ENCODE assay signal across 19 cellular contexts in genomic region chr13:102677122-102677521, GRCh38. TPM values are rescaled to one million over a fixed set of nuclear protein-coding genes. Genes with fewer than 3 reads are reported as not detected.
DNase-seq lines count a peak whose midpoint lies in the region; ATAC-seq and TF ChIP-seq lines count a peak whose summit lies in the region.
"Had no signal": no experiment of that assay in that cellular context is flagged by ENCODE, and none has a peak within 500 bp of the region (broad histone marks: within the 10 kb centered on the region; RNA-seq: fewer than 3 reads in every experiment).

No MANE protein-coding gene starts in this region.

- CTCF ChIA-PET in CD8-positive, alpha-beta memory T cell (lab: Charles Lee): no interaction called here
- CTCF ChIA-PET in WTC11 (lab: Charles Lee): no interaction called here

- peak overlapping the region in 6 of 8 donors; percentile 17 to 77 (median 38) for H3K27ac Mint-ChIP-seq in CD8-positive, alpha-beta memory T cell
- no peak overlapping the region for H3K27ac Mint-ChIP-seq in WTC11

- H3K27me3 Mint-ChIP-seq in CD8-positive, alpha-beta memory T cell: no peaks in the 10 kb centered on the region
- no peaks in the 10 kb centered on the region for H3K27me3 Mint-ChIP-seq in WTC11 (ENCODE audit: low read depth)
- H3K27me3 Mint-ChIP-seq: T-cell had no signal

- no peak overlapping the region for H3K4me3 Mint-ChIP-seq in CD8-positive, alpha-beta memory T cell
- no peak overlapping the region for H3K4me3 Mint-ChIP-seq in WTC11
- H3K4me3 Mint-ChIP-seq: T-cell had no signal

- ATAC-seq in WTC11: no peak
- ATAC-seq: GM12878, T-cell had no signal

- DNase-seq in DMS 273 (lab: John Stamatoyannopoulos, UW; ENCODE audit: unreplicated experiment) (peak; percentile 1), DMS 273 treated with DMSO at 0.1 percent for 48 hours (lab: John Stamatoyannopoulos, UW) (no peak), NCI-H187 treated with DMSO at 0.1 percent for 48 hours (lab: John Stamatoyannopoulos, UW) (peak; percentile 89), left kidney (ENCODE audit: low read depth, low spot score) (peak; percentile 84), nucleus accumbens (lab: John Stamatoyannopoulos, UW) (no peak), WTC11 (ENCODE audit: low spot score) (no peak), KBM-7 (no peak)
- no peak for DNase-seq in CD8-positive, alpha-beta memory T cell
- DNase-seq: DMS53, HCEC 1CT, IMR-90, NCI-H2029, T-cell had no signal

- H3K9me3 ChIP-seq in CD8-positive, alpha-beta memory T cell (ENCODE audit: low read length): no peaks in the 10 kb centered on the region

- H3K36me3 ChIP-seq in CD8-positive, alpha-beta memory T cell (ENCODE audit: insufficient read depth, low read length): peaks cover 15% of the 10 kb centered on the region

- in situ Hi-C loops in KBM-7 (cut with MboI; ENCODE audit: low pct_unique_long_range_greater_than_20kb, low sequenced_read_pairs): no loop called here

- no peaks in the 10 kb centered on the region for H3K9me3 Mint-ChIP-seq in CD8-positive, alpha-beta memory T cell
- H3K9me3 Mint-ChIP-seq in WTC11: no peaks in the 10 kb centered on the region
- H3K9me3 Mint-ChIP-seq: T-cell had no signal

- POLR2A ChIA-PET in CD8-positive, alpha-beta memory T cell (lab: Charles Lee): interaction anchor here (0.6 kb wide), 1 partner anchor 22 kb away, joined by 3 read pairs; no protein-coding TSS in a partner anchor
- POLR2A ChIA-PET in WTC11 (lab: Charles Lee): no interaction called here

- TF ChIP-seq CTCF in WTC11 (IDR thresholded peaks at IDR 0.05): no peak

- no peak overlapping the region for H3K4me3 ChIP-seq in CD8-positive, alpha-beta memory T cell (ENCODE audit: low read length)
- H3K4me3 ChIP-seq: GM12878, SK-N-MC had no signal

- peaks cover 6 to 15% (median 14%) of the 10 kb centered on the region in 3 donors for H3K4me1 Mint-ChIP-seq in CD8-positive, alpha-beta memory T cell
- no peaks in the 10 kb centered on the region for H3K4me1 Mint-ChIP-seq in WTC11

- H3K4me1 ChIP-seq in CD8-positive, alpha-beta memory T cell (ENCODE audit: insufficient read depth, low read length): no peaks in the 10 kb centered on the region

- peaks cover 3 to 66% (median 18%) of the 10 kb centered on the region in 3 donors for H3K36me3 Mint-ChIP-seq in CD8-positive, alpha-beta memory T cell
- H3K36me3 Mint-ChIP-seq in WTC11: peaks cover 50% of the 10 kb centered on the region

- no peaks in the 10 kb centered on the region for H3K27me3 ChIP-seq in CD8-positive, alpha-beta memory T cell (ENCODE audit: insufficient read depth, low read length, poor library complexity, severe bottlenecking)

- no peak overlapping the region for H3K27ac ChIP-seq in CD8-positive, alpha-beta memory T cell (ENCODE audit: low read depth, low read length)
- H3K27ac ChIP-seq: 22Rv1, SK-N-MC had no signal

TF ChIP-seq in WTC11, 78 proteins besides CTCF, POLR2A, EP300 and RAD21:
- TF ChIP-seq NR1H2 (CRISPR knock-in tag; IDR thresholded peaks at IDR 0.05): no peak
- no peak for TF ChIP-seq SMAD4 (CRISPR knock-in tag; IDR thresholded peaks at IDR 0.05)
- no peak for TF ChIP-seq MYBL2 (CRISPR knock-in tag; IDR thresholded peaks at IDR 0.05)
- no peak for TF ChIP-seq IRF1 (CRISPR knock-in tag; IDR thresholded peaks at IDR 0.05)
- no peak for TF ChIP-seq ZNF219 (CRISPR knock-in tag; IDR thresholded peaks at IDR 0.05; ENCODE audit: borderline replicate concordance)
- TF ChIP-seq SP1 (CRISPR knock-in tag; conservative IDR thresholded peaks at IDR 0.05): no peak
- no peak for TF ChIP-seq NR3C1 (CRISPR knock-in tag; conservative IDR thresholded peaks at IDR 0.05; ENCODE audit: low read depth)
- TF ChIP-seq, protein P1, sequence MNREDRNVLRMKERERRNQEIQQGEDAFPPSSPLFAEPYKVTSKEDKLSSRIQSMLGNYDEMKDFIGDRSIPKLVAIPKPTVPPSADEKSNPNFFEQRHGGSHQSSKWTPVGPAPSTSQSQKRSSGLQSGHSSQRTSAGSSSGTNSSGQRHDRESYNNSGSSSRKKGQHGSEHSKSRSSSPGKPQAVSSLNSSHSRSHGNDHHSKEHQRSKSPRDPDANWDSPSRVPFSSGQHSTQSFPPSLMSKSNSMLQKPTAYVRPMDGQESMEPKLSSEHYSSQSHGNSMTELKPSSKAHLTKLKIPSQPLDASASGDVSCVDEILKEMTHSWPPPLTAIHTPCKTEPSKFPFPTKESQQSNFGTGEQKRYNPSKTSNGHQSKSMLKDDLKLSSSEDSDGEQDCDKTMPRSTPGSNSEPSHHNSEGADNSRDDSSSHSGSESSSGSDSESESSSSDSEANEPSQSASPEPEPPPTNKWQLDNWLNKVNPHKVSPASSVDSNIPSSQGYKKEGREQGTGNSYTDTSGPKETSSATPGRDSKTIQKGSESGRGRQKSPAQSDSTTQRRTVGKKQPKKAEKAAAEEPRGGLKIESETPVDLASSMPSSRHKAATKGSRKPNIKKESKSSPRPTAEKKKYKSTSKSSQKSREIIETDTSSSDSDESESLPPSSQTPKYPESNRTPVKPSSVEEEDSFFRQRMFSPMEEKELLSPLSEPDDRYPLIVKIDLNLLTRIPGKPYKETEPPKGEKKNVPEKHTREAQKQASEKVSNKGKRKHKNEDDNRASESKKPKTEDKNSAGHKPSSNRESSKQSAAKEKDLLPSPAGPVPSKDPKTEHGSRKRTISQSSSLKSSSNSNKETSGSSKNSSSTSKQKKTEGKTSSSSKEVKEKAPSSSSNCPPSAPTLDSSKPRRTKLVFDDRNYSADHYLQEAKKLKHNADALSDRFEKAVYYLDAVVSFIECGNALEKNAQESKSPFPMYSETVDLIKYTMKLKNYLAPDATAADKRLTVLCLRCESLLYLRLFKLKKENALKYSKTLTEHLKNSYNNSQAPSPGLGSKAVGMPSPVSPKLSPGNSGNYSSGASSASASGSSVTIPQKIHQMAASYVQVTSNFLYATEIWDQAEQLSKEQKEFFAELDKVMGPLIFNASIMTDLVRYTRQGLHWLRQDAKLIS (CRISPR knock-in tag; IDR thresholded peaks at IDR 0.05; ENCODE audit: borderline replicate concordance): no peak
- no peak for TF ChIP-seq ERG (CRISPR knock-in tag; IDR thresholded peaks at IDR 0.05)
- no peak for TF ChIP-seq CREM (CRISPR knock-in tag; IDR thresholded peaks at IDR 0.05)
- no peak for TF ChIP-seq STAT6 (CRISPR knock-in tag; conservative IDR thresholded peaks at IDR 0.05; ENCODE audit: low read depth)
- TF ChIP-seq USF1 (CRISPR knock-in tag; IDR thresholded peaks at IDR 0.05): no peak
- TF ChIP-seq SMAD3 (CRISPR knock-in tag; IDR thresholded peaks at IDR 0.05; ENCODE audit: borderline replicate concordance): no peak
- TF ChIP-seq EMX1 (CRISPR knock-in tag; IDR thresholded peaks at IDR 0.05): no peak
- no peak for TF ChIP-seq FOXK1 (CRISPR knock-in tag; IDR thresholded peaks at IDR 0.05)
- TF ChIP-seq, protein P2, sequence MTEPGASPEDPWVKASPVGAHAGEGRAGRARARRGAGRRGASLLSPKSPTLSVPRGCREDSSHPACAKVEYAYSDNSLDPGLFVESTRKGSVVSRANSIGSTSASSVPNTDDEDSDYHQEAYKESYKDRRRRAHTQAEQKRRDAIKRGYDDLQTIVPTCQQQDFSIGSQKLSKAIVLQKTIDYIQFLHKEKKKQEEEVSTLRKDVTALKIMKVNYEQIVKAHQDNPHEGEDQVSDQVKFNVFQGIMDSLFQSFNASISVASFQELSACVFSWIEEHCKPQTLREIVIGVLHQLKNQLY (CRISPR knock-in tag; IDR thresholded peaks at IDR 0.05): no peak
- TF ChIP-seq TCF7 (CRISPR knock-in tag; IDR thresholded peaks at IDR 0.05; ENCODE audit: low read depth): no peak

RNA-seq across cellular contexts. Expression of gene METTL21C, which starts 17.7 kb away (rescaled TPM):
- total RNA-seq in CD8-positive, alpha-beta memory T cell: not detected
- not detected for polyA plus RNA-seq in CD8-positive, alpha-beta memory T cell
- not detected in 3 replicates for total RNA-seq in WTC11 (2021)
- total RNA-seq: G401, IMR-90, LHCN-M2, T-cell had no signal
- polyA plus RNA-seq: BJ, GM12878, IMR-90 had no signal

Comparison
In these comparisons a context has a peak if more than half of its experiments do, and no peak if none do; other contexts are left out.
1. DNase-seq: peak in DMS 273 (single experiment), NCI-H187 treated with DMSO at 0.1 percent for 48 hours (single experiment) and left kidney (single experiment); none in DMS 273 treated with DMSO at 0.1 percent for 48 hours (single experiment), CD8-positive, alpha-beta memory T cell (0 of 5), nucleus accumbens (0 of 56), WTC11 (single experiment) and KBM-7 (single experiment).